14 cellular contexts compared by ENCODE assay signal in the genomic region with DNA sequence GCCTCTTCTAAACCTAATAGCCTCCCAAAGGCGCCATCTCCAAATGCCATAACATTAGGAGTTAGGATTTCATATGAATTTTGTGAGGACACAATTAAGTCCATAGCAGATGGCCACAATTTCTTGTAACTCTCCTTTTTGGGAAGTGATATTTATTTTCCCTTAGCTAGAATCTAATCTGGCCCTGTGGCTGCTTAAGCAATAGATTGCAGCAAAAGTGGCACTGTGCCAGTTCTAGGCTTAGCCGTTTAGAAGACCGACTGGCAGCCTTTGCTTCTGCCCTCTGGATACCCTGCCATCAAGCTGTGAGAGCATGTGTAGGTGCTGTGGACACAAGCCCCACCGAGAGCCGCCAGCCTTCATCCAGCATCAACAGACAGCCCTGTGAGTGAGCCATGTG. TPM values are rescaled to one million over a fixed set of nuclear protein-coding genes. Genes with fewer than 3 reads are reported as not detected.
DNase-seq lines count a peak whose midpoint lies in the region; ATAC-seq and TF ChIP-seq lines count a peak whose summit lies in the region.
"Had no signal": no experiment of that assay in that cellular context is flagged by ENCODE, and none has a peak within 500 bp of the region (broad histone marks: within the 10 kb centered on the region; RNA-seq: fewer than 3 reads in every experiment).

No MANE protein-coding gene starts in this region.

- H3K4me1 ChIP-seq in body of pancreas (no peaks in the 10 kb centered on the region), upper lobe of left lung (no peaks in the 10 kb centered on the region)
- H3K4me1 ChIP-seq in effector memory CD4-positive, alpha-beta T cell (ENCODE audit: control insufficient read depth, insufficient read depth, low read length, poor library complexity, severe bottlenecking), result no peaks in the 10 kb centered on the region

- intact Hi-C loops in body of pancreas (cut with DNase I), result no loop called here

- ATAC-seq in body of pancreas, result no peak
- peak; percentile 42 for ATAC-seq in left lobe of liver
- peak; percentile 19 to 57 for ATAC-seq in upper lobe of left lung (ENCODE audit: low FRiP score in 2 of 2)
- no peak for ATAC-seq in activated CD4-positive, CD25-positive, alpha-beta regulatory T cell treated with anti-CD3 and anti-CD28 coated beads, Interleukin-2, amount 50 U/mL, for 24 hours

- H3K27ac ChIP-seq in body of pancreas, result no peak overlapping the region
- no peak overlapping the region for H3K27ac ChIP-seq in upper lobe of left lung
- no peak overlapping the region for H3K27ac ChIP-seq in effector memory CD4-positive, alpha-beta T cell (ENCODE audit: insufficient read depth, low read length, poor library complexity, severe bottlenecking)
- H3K27ac ChIP-seq: brain microvascular endothelial cell, spleen had no signal

- TF ChIP-seq POLR2A in body of pancreas (IDR thresholded peaks at IDR 0.05) (no peak), upper lobe of left lung (IDR thresholded peaks at IDR 0.05) (no peak)

- WGBS in body of pancreas, 2 donors, result 62 to 64% methylated on average over 5 of the region's 5 CpGs
- 70% methylated on average over 3 to 5 of the region's 5 CpGs for WGBS in upper lobe of left lung, 2 donors

- H3K27me3 ChIP-seq in body of pancreas (no peaks in the 10 kb centered on the region), upper lobe of left lung (no peaks in the 10 kb centered on the region)
- H3K27me3 ChIP-seq in effector memory CD4-positive, alpha-beta T cell (replicated peaks; ENCODE audit: control insufficient read depth, insufficient read depth, low read length, poor library complexity, severe bottlenecking), result no peaks in the 10 kb centered on the region
- H3K27me3 ChIP-seq: brain microvascular endothelial cell, spleen had no signal

- DNase-seq in SIG-M5 treated with dmso at 0.1 percent for 504 hours (lab: John Stamatoyannopoulos, UW; ENCODE audit: unreplicated experiment) (peak; percentile 21), SIG-M5 (lab: John Stamatoyannopoulos, UW) (no peak), body of pancreas (peak in 3 of 4 donors; percentile 29 to 68 (median 34)), left lobe of liver (ENCODE audit: low spot score) (no peak), upper lobe of left lung (peak in 1 of 2 donors; percentile 59)
- DNase-seq in effector memory CD4-positive, alpha-beta T cell, result no peak
- no peak for DNase-seq in activated naive CD4-positive, alpha-beta T cell treated with Interleukin-2 at 50 U/mL for 16 hours
- DNase-seq: brain microvascular endothelial cell, DMS79 treated with DMSO at 0.1 percent for 48 hours, H9, islet precursor cell, NCI-H1694, spleen had no signal

- no peaks in the 10 kb centered on the region for H3K9me3 ChIP-seq in body of pancreas
- no peaks in the 10 kb centered on the region for H3K9me3 ChIP-seq in upper lobe of left lung
- no peaks in the 10 kb centered on the region for H3K9me3 ChIP-seq in effector memory CD4-positive, alpha-beta T cell (ENCODE audit: control insufficient read depth, low read length)

- H3K36me3 ChIP-seq in body of pancreas (replicated peaks in 1 of 2; ENCODE audit: insufficient read depth in 1 of 2, low read depth in 2 of 2), result no peaks in the 10 kb centered on the region
- no peaks in the 10 kb centered on the region for H3K36me3 ChIP-seq in upper lobe of left lung
- H3K36me3 ChIP-seq in effector memory CD4-positive, alpha-beta T cell (ENCODE audit: control insufficient read depth, insufficient read depth, low read length), result no peaks in the 10 kb centered on the region
- H3K36me3 ChIP-seq: brain microvascular endothelial cell, spleen had no signal

- no peak for TF ChIP-seq CTCF in body of pancreas (IDR thresholded peaks at IDR 0.05)
- no peak for TF ChIP-seq CTCF in upper lobe of left lung (IDR thresholded peaks at IDR 0.05)

- H3K4me3 ChIP-seq in body of pancreas (no peak overlapping the region), upper lobe of left lung (no peak overlapping the region)
- H3K4me3 ChIP-seq in effector memory CD4-positive, alpha-beta T cell (ENCODE audit: insufficient read depth, low read depth, low read length, poor library complexity, severe bottlenecking), result no peak overlapping the region
- H3K4me3 ChIP-seq: spleen had no signal

- TF ChIP-seq EP300 in upper lobe of left lung (IDR thresholded peaks at IDR 0.05), result no peak

RNA-seq across cellular contexts. Expression of gene ADGB, which starts 15.9 kb away (rescaled TPM):
- total RNA-seq in body of pancreas, result not detected
- total RNA-seq in left lobe of liver, result not detected
- total RNA-seq in upper lobe of left lung, result 10 to 100 TPM in 1 of 6 donors, 1 to 10 TPM in 4, under 1 TPM in 1; 0.31 to 34.6 (median 6.2) TPM
- total RNA-seq: H9 had no signal

RNA-seq across cellular contexts. Expression of gene RAB32, which starts 39.2 kb away (rescaled TPM):
- 10 to 100 TPM in 1 of 2 donors, 1 to 10 TPM in 1; 7.3 to 17.9 TPM for total RNA-seq in body of pancreas
- total RNA-seq in left lobe of liver, result 13.6 TPM
- total RNA-seq in upper lobe of left lung, result 10 to 100 TPM; 12.6 to 50.6 (median 30.3) TPM

Comparison
In these comparisons a context has a peak if more than half of its experiments do, and no peak if none do; other contexts are left out.
1. DNase-seq: peak in SIG-M5 treated with dmso at 0.1 percent for 504 hours (single experiment) and body of pancreas (3 of 4); none in SIG-M5 (single experiment), left lobe of liver (single experiment), effector memory CD4-positive, alpha-beta T cell (0 of 3) and activated naive CD4-positive, alpha-beta T cell treated with Interleukin-2 at 50 U/mL for 16 hours (single experiment).
2. ATAC-seq: peak in left lobe of liver (single experiment) and upper lobe of left lung (2 of 2); none in body of pancreas (single experiment) and activated CD4-positive, CD25-positive, alpha-beta regulatory T cell treated with anti-CD3 and anti-CD28 coated beads, Interleukin-2, amount 50 U/mL, for 24 hours (0 of 2).